In the genomic region with DNA sequence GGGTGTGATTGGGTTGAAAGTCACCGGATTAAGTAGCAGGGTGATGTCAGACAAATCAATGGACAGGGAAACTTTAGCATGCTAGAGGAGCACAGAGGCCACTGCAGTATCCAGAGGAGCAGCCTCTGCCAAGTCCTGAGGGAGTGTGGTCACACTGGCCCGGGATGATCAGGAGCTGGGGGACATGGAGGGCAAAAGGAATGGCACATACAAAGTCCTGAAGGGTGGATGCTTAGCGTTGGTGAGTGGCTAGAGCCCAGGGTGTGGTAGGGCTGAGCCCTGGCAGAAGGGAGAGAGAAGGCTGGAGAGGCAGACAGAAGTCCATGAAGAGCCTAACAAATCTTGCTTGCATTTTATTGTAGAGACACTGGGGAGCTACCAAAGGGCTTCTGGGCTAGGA, we compare ENCODE assay signal across 23 cellular contexts.
"Had no signal": no experiment of that assay in that cellular context is flagged by ENCODE, and none has a peak within 500 bp of the region (broad histone marks: within the 10 kb centered on the region; RNA-seq: fewer than 3 reads in every experiment).

No MANE protein-coding gene starts in this region.

- H3K36me3 ChIP-seq: adrenal gland, neural progenitor cell had no signal

- H3K4me3 Mint-ChIP-seq: activated naive CD4-positive, alpha-beta T cell treated with anti-CD3 and anti-CD28 coated beads, Interleukin-2, amount 10 ng/mL, durations not matched to agents 7 days and 5 days; endodermal cell; neural progenitor cell; T-helper 17 cell had no signal

- H3K9me3 Mint-ChIP-seq: activated naive CD4-positive, alpha-beta T cell treated with anti-CD3 and anti-CD28 coated beads, Interleukin-2, amount 10 ng/mL, durations not matched to agents 7 days and 5 days; endodermal cell; neural progenitor cell had no signal

- H3K27me3 Mint-ChIP-seq: activated naive CD4-positive, alpha-beta T cell treated with anti-CD3 and anti-CD28 coated beads, Interleukin-2, amount 10 ng/mL, durations not matched to agents 7 days and 5 days; T-helper 17 cell had no signal

- H3K4me3 ChIP-seq: adrenal gland, esophagus squamous epithelium, gastroesophageal sphincter, neural progenitor cell, spleen, tibial artery had no signal

- H3K4me1 ChIP-seq: adrenal gland, neural progenitor cell, spleen had no signal

- H3K27me3 ChIP-seq: adrenal gland, esophagus squamous epithelium, gastroesophageal sphincter, neural progenitor cell, spleen, tibial artery had no signal

- DNase-seq: activated CD4-positive, alpha-beta T cell treated with anti-CD3 and anti-CD28 coated beads for 4 hours; activated CD4-positive, alpha-beta T cell treated with anti-CD3 and anti-CD28 coated beads, Interleukin-2, amount 50 U/mL, for 48 hours; activated CD4-positive, CD25-positive, alpha-beta regulatory T cell; activated CD8-positive, alpha-beta memory T cell treated with anti-CD3 and anti-CD28 coated beads, Interleukin-2, amount 50 U/mL, for 48 hours; activated effector memory CD4-positive, alpha-beta T cell treated with anti-CD3 and anti-CD28 coated beads, Interleukin-2, amount 50 U/mL, for 16 hours; activated naive CD4-positive, alpha-beta T cell treated with anti-CD3 and anti-CD28 coated beads, Interleukin-2, amount 10 ng/mL, durations not matched to agents 7 days and 5 days; activated T-cell treated with anti-CD3 and anti-CD28 coated beads, Interleukin-2, amount 50 U/mL, for 48 hours; adrenal gland; cerebellar nuclear complex; cortex of kidney; endodermal cell; esophagus squamous epithelium; head of caudate nucleus; mesenchymal stem cell; retina; spleen; stimulated activated CD4-positive, alpha-beta T cell treated with anti-CD3 and anti-CD28 coated beads, Interleukin-4, amount 100 ng/mL, for 24 hours; stimulated activated naive CD4-positive, alpha-beta T cell treated with Interleukin-2 at 50 U/mL for 16 hours; SW 1271; T-helper 17 cell; tibial artery had no signal

- H3K9me3 ChIP-seq: adrenal gland, esophagus squamous epithelium, gastroesophageal sphincter, spleen, tibial artery had no signal

- H3K27ac ChIP-seq: adrenal gland, esophagus squamous epithelium, neural progenitor cell, spleen, tibial artery had no signal

- H3K4me1 Mint-ChIP-seq: activated naive CD4-positive, alpha-beta T cell treated with anti-CD3 and anti-CD28 coated beads, Interleukin-2, amount 10 ng/mL, durations not matched to agents 7 days and 5 days; endodermal cell; neural progenitor cell; T-helper 17 cell had no signal

- H3K27ac Mint-ChIP-seq: activated naive CD4-positive, alpha-beta T cell treated with anti-CD3 and anti-CD28 coated beads, Interleukin-2, amount 10 ng/mL, durations not matched to agents 7 days and 5 days; endodermal cell; neural progenitor cell; T-helper 17 cell had no signal

- ATAC-seq: gastroesophageal sphincter, T-helper 17 cell had no signal
